In genomic region chr2:186595219-186595618, GRCh38 we compare ENCODE assay signal across 13 cellular contexts. TPM values are rescaled to one million over a fixed set of nuclear protein-coding genes. Genes with fewer than 3 reads are reported as not detected.
DNase-seq lines count a peak whose midpoint lies in the region; ATAC-seq and TF ChIP-seq lines count a peak whose summit lies in the region.
"Had no signal": no experiment of that assay in that cellular context is flagged by ENCODE, and none has a peak within 500 bp of the region (broad histone marks: within the 10 kb centered on the region; RNA-seq: fewer than 3 reads in every experiment).

No MANE protein-coding gene starts in this region.

- no peaks in the 10 kb centered on the region for H3K27me3 Mint-ChIP-seq in activated T-cell treated with anti-CD3 and anti-CD28 coated beads, Interleukin-2, amount 50 U/mL, for 72 hours (ENCODE audit: low read depth)
- H3K27me3 Mint-ChIP-seq in activated T-cell treated with anti-CD3 and anti-CD28 coated beads, Interleukin-2, amount 50 U/mL, for 4 hours (ENCODE audit: low read depth), result no peaks in the 10 kb centered on the region

- H3K4me3 ChIP-seq in left lung, result no peak overlapping the region
- H3K4me3 ChIP-seq in uterus, result no peak overlapping the region
- H3K4me3 ChIP-seq: lower lobe of right lung, tibial artery had no signal

- DNase-seq in activated T-cell treated with anti-CD3 and anti-CD28 coated beads, Interleukin-2, amount 50 U/mL, for 72 hours, result no peak
- no peak for DNase-seq in activated T-cell treated with anti-CD3 and anti-CD28 coated beads, Interleukin-2, amount 50 U/mL, for 4 hours
- DNase-seq in caudate nucleus (lab: John Stamatoyannopoulos, UW), result no peak
- no peak for DNase-seq in left lung
- DNase-seq in uterus, result no peak
- no peak for DNase-seq in activated effector memory CD4-positive, alpha-beta T cell treated with Interleukin-2 at 50 U/mL for 16 hours
- DNase-seq: lower lobe of right lung, NCI-H2227 treated with DMSO at 0.1 percent for 48 hours, retina had no signal

- peaks cover 2% of the 10 kb centered on the region in 2 donors for H3K36me3 Mint-ChIP-seq in activated T-cell treated with anti-CD3 and anti-CD28 coated beads, Interleukin-2, amount 50 U/mL, for 72 hours (ENCODE audit: insufficient read depth in 2 of 2)
- H3K36me3 Mint-ChIP-seq in activated T-cell treated with anti-CD3 and anti-CD28 coated beads, Interleukin-2, amount 50 U/mL, for 4 hours (ENCODE audit: insufficient read depth), result peaks cover 2% of the 10 kb centered on the region

- no peaks in the 10 kb centered on the region for H3K9me3 Mint-ChIP-seq in activated T-cell treated with anti-CD3 and anti-CD28 coated beads, Interleukin-2, amount 50 U/mL, for 72 hours
- no peaks in the 10 kb centered on the region for H3K9me3 Mint-ChIP-seq in activated T-cell treated with anti-CD3 and anti-CD28 coated beads, Interleukin-2, amount 50 U/mL, for 4 hours

- no peaks in the 10 kb centered on the region for H3K27me3 ChIP-seq in left lung
- no peaks in the 10 kb centered on the region for H3K27me3 ChIP-seq in uterus
- H3K27me3 ChIP-seq: ascending aorta, tibial artery had no signal

- ATAC-seq in activated T-cell treated with anti-CD3 and anti-CD28 coated beads, Interleukin-2, amount 50 U/mL, for 72 hours (replicated peaks in 1 of 2), result no peak
- ATAC-seq in activated T-cell treated with anti-CD3 and anti-CD28 coated beads, Interleukin-2, amount 50 U/mL, for 4 hours, result no peak
- ATAC-seq in left lung (peak; percentile 22), HG02973 (IDR thresholded peaks at IDR 0.05; ENCODE audit: unreplicated experiment) (no peak), GM19463 (IDR thresholded peaks at IDR 0.05; ENCODE audit: unreplicated experiment) (no peak)
- ATAC-seq: lower lobe of right lung had no signal

- H3K36me3 ChIP-seq in left lung, result no peaks in the 10 kb centered on the region
- no peaks in the 10 kb centered on the region for H3K36me3 ChIP-seq in uterus
- H3K36me3 ChIP-seq: ascending aorta, lower lobe of right lung, tibial artery had no signal

- TF ChIP-seq CTCF in left lung (IDR thresholded peaks at IDR 0.05) (no peak), uterus (IDR thresholded peaks at IDR 0.05) (no peak)

- H3K4me1 Mint-ChIP-seq in activated T-cell treated with anti-CD3 and anti-CD28 coated beads, Interleukin-2, amount 50 U/mL, for 72 hours (ENCODE audit: low read depth), result peaks cover 31% of the 10 kb centered on the region
- H3K4me1 Mint-ChIP-seq in activated T-cell treated with anti-CD3 and anti-CD28 coated beads, Interleukin-2, amount 50 U/mL, for 4 hours (ENCODE audit: low read depth), result peaks cover 29% of the 10 kb centered on the region

- H3K4me1 ChIP-seq in left lung (peaks cover 6 to 62% of the 10 kb centered on the region in 2 donors), uterus (peaks cover 0 to 19% of the 10 kb centered on the region in 2 donors)

- intact Hi-C loops in left lung (cut with DNase I), result no loop called here
- intact Hi-C loops in uterus (cut with DNase I; ENCODE audit: low total_unique reads), result no loop called here

- H3K9me3 ChIP-seq in left lung (no peaks in the 10 kb centered on the region), uterus (no peaks in the 10 kb centered on the region)
- H3K9me3 ChIP-seq: ascending aorta, lower lobe of right lung, tibial artery had no signal

- no peak for TF ChIP-seq POLR2A in uterus (IDR thresholded peaks at IDR 0.05)

- peak overlapping the region; percentile 6 for H3K27ac Mint-ChIP-seq in activated T-cell treated with anti-CD3 and anti-CD28 coated beads, Interleukin-2, amount 50 U/mL, for 72 hours

- H3K27ac ChIP-seq in caudate nucleus (ENCODE audit: low read depth, low read length) (peak overlapping the region; percentile 9), left lung (no peak overlapping the region), uterus (peak overlapping the region; percentile 19 to 38)
- H3K27ac ChIP-seq: lower lobe of right lung had no signal

- H3K4me3 Mint-ChIP-seq in activated T-cell treated with anti-CD3 and anti-CD28 coated beads, Interleukin-2, amount 50 U/mL, for 72 hours, result no peak overlapping the region
- no peak overlapping the region for H3K4me3 Mint-ChIP-seq in activated T-cell treated with anti-CD3 and anti-CD28 coated beads, Interleukin-2, amount 50 U/mL, for 4 hours

RNA-seq across cellular contexts. Expression of gene ITGAV, which starts 5.4 kb away (rescaled TPM):
- total RNA-seq in activated T-cell treated with anti-CD3 and anti-CD28 coated beads, Interleukin-2, amount 50 U/mL, for 72 hours, result 10 to 100 TPM; 11.2 to 11.8 TPM
- total RNA-seq in activated T-cell treated with anti-CD3 and anti-CD28 coated beads, Interleukin-2, amount 50 U/mL, for 4 hours, result 1 to 10 TPM; 3.8 to 4.7 (median 4.0) TPM
- total RNA-seq in left lung (100 to 1,000 TPM in 1 of 2 donors, 10 to 100 TPM in 1; 90.0 to 175 TPM), uterus (100 to 1,000 TPM in 2 of 4 donors, 10 to 100 TPM in 2; 76.9 to 232 (median 104) TPM)

Comparison
In these comparisons a context has a peak if more than half of its experiments do, and no peak if none do; other contexts are left out.
1. H3K27ac ChIP-seq: peak in caudate nucleus (single experiment) and uterus (2 of 2); none in left lung (0 of 2).
2. RNA of gene ITGAV, which starts 5.4 kb away (total RNA-seq): 90.0 to 175 TPM in left lung and 76.9 to 232 TPM in uterus; 11.2 to 11.8 TPM in activated T-cell treated with anti-CD3 and anti-CD28 coated beads, Interleukin-2, amount 50 U/mL, for 72 hours and 3.8 to 4.7 TPM in activated T-cell treated with anti-CD3 and anti-CD28 coated beads, Interleukin-2, amount 50 U/mL, for 4 hours; every median in the first group is over 4 times any median in the second.